ENCODE assay signal across 15 cellular contexts in genomic region chr5:173765661-173766060, GRCh38.
DNase-seq lines count a peak whose midpoint lies in the region; ATAC-seq and TF ChIP-seq lines count a peak whose summit lies in the region.
"Had no signal": no experiment of that assay in that cellular context is flagged by ENCODE, and none has a peak within 500 bp of the region (broad histone marks: within the 10 kb centered on the region; RNA-seq: fewer than 3 reads in every experiment).

No MANE protein-coding gene starts in this region.

- H3K27ac ChIP-seq in ascending aorta (peak overlapping the region; percentile 15 to 63), left lung (peak overlapping the region; percentile 66 to 68), gastrocnemius medialis (peak overlapping the region; percentile 90 to 95 (median 94))
- no peak overlapping the region for H3K27ac ChIP-seq in naive thymus-derived CD4-positive, alpha-beta T cell (ENCODE audit: low read depth, low read length)
- H3K27ac ChIP-seq: neutrophil had no signal

- H3K4me1 Mint-ChIP-seq in Caco-2 (ENCODE audit: low read depth, unreplicated experiment), result peaks cover 20% of the 10 kb centered on the region
- H3K4me1 Mint-ChIP-seq in activated CD8-positive, alpha-beta T cell treated with anti-CD3 and anti-CD28 coated beads for 36 hours (ENCODE audit: low read depth), result no peaks in the 10 kb centered on the region
- H3K4me1 Mint-ChIP-seq in WTC11, result peaks cover 14% of the 10 kb centered on the region
- no peaks in the 10 kb centered on the region for H3K4me1 Mint-ChIP-seq in naive thymus-derived CD4-positive, alpha-beta T cell

- H3K27ac Mint-ChIP-seq in Caco-2 (ENCODE audit: unreplicated experiment) (peak overlapping the region; percentile 95), WTC11 (no peak overlapping the region)
- H3K27ac Mint-ChIP-seq in activated CD8-positive, alpha-beta T cell treated with anti-CD3 and anti-CD28 coated beads for 36 hours, result no peak overlapping the region
- H3K27ac Mint-ChIP-seq in naive thymus-derived CD4-positive, alpha-beta T cell, result no peak overlapping the region
- H3K27ac Mint-ChIP-seq: activated naive CD4-positive, alpha-beta T cell treated with anti-CD3 and anti-CD28 coated beads, Interleukin-2, amount 50 U/mL, for 72 hours; memory B cell; T-helper 2 cell treated with Interferon-gamma antibody and Interleukin-4, amounts not matched to agents 5 μg/mL and 100 μg/mL, for 36 hours had no signal

- H3K4me1 ChIP-seq in Caco-2, result peaks cover 40% of the 10 kb centered on the region
- peaks cover 0 to 5% of the 10 kb centered on the region in 2 donors for H3K4me1 ChIP-seq in ascending aorta
- H3K4me1 ChIP-seq in left lung, result peaks cover 5 to 37% of the 10 kb centered on the region in 2 donors
- peaks cover 46 to 54% of the 10 kb centered on the region in 2 donors for H3K4me1 ChIP-seq in gastrocnemius medialis
- no peaks in the 10 kb centered on the region for H3K4me1 ChIP-seq in naive thymus-derived CD4-positive, alpha-beta T cell (ENCODE audit: control insufficient read depth in 2 of 2, insufficient read depth in 2 of 2, low read length in 2 of 2)

- in situ Hi-C loops in gastrocnemius medialis (cut with MboI; ENCODE audit: low sequenced_read_pairs in 4 of 4), result loop anchor here in 3 of 4 donors (5.0 to 25.0 kb wide), 4 partner anchors 122 to 303 kb away; partner anchors contain the start of gene CPEB4 (in 1 of the 3)

- H3K27me3 ChIP-seq in Caco-2 (replicated peaks; ENCODE audit: control insufficient read depth, insufficient read depth, low read length) (no peaks in the 10 kb centered on the region), ascending aorta (no peaks in the 10 kb centered on the region), left lung (no peaks in the 10 kb centered on the region), gastrocnemius medialis (no peaks in the 10 kb centered on the region)
- no peaks in the 10 kb centered on the region for H3K27me3 ChIP-seq in naive thymus-derived CD4-positive, alpha-beta T cell (ENCODE audit: control insufficient read depth in 2 of 2, insufficient read depth in 2 of 2, low read length in 2 of 2)
- H3K27me3 ChIP-seq: foreskin keratinocyte, neutrophil had no signal

- TF ChIP-seq CTCF in Caco-2 (IDR thresholded peaks at IDR 0.05; ENCODE audit: insufficient read depth in 1 of 2, low read depth in 1 of 2, low read length in 1 of 2, severe bottlenecking in 1 of 2, unreplicated experiment in 1 of 2) (no peak), ascending aorta (IDR thresholded peaks at IDR 0.05) (no peak), left lung (IDR thresholded peaks at IDR 0.05) (no peak), gastrocnemius medialis (IDR thresholded peaks at IDR 0.05 in 4 of 5, conservative IDR thresholded peaks at IDR 0.05 in 1 of 5) (no peak), WTC11 (IDR thresholded peaks at IDR 0.05) (no peak)
- no peak for TF ChIP-seq CTCF in activated CD8-positive, alpha-beta T cell treated with anti-CD3 and anti-CD28 coated beads for 36 hours (IDR thresholded peaks at IDR 0.05)

- H3K9me3 Mint-ChIP-seq in Caco-2 (ENCODE audit: unreplicated experiment) (no peaks in the 10 kb centered on the region), WTC11 (peaks cover 5% of the 10 kb centered on the region; the same call in 1 of the 2 replicates)
- H3K9me3 Mint-ChIP-seq in activated CD8-positive, alpha-beta T cell treated with anti-CD3 and anti-CD28 coated beads for 36 hours, result no peaks in the 10 kb centered on the region
- H3K9me3 Mint-ChIP-seq in naive thymus-derived CD4-positive, alpha-beta T cell, result no peaks in the 10 kb centered on the region
- H3K9me3 Mint-ChIP-seq: activated naive CD4-positive, alpha-beta T cell treated with anti-CD3 and anti-CD28 coated beads, Interleukin-2, amount 50 U/mL, for 72 hours; memory B cell; T-helper 2 cell treated with Interferon-gamma antibody and Interleukin-4, amounts not matched to agents 5 μg/mL and 100 μg/mL, for 36 hours had no signal

- ATAC-seq in left lung, result no peak
- ATAC-seq in gastrocnemius medialis, result no peak
- no peak for ATAC-seq in activated CD8-positive, alpha-beta T cell treated with anti-CD3 and anti-CD28 coated beads for 36 hours
- no peak for ATAC-seq in WTC11
- no peak for ATAC-seq in naive thymus-derived CD4-positive, alpha-beta T cell
- ATAC-seq: activated naive CD4-positive, alpha-beta T cell treated with anti-CD3 and anti-CD28 coated beads, Interleukin-2, amount 50 U/mL, for 72 hours had no signal

- no peaks in the 10 kb centered on the region for H3K9me3 ChIP-seq in Caco-2
- no peaks in the 10 kb centered on the region for H3K9me3 ChIP-seq in ascending aorta
- H3K9me3 ChIP-seq in left lung, result no peaks in the 10 kb centered on the region
- H3K9me3 ChIP-seq in gastrocnemius medialis, result no peaks in the 10 kb centered on the region
- no peaks in the 10 kb centered on the region for H3K9me3 ChIP-seq in naive thymus-derived CD4-positive, alpha-beta T cell (ENCODE audit: control insufficient read depth in 2 of 3, low read length in 3 of 3)
- H3K9me3 ChIP-seq: neutrophil had no signal

- DNase-seq in Caco-2 (no peak), ascending aorta (ENCODE audit: low spot score in 2 of 2) (no peak), left lung (no peak), gastrocnemius medialis (no peak), WTC11 (ENCODE audit: low spot score) (no peak), Kasumi-1 (lab: John Stamatoyannopoulos, UW) (no peak)
- DNase-seq in activated CD8-positive, alpha-beta T cell treated with anti-CD3 and anti-CD28 coated beads for 36 hours, result no peak
- DNase-seq in naive thymus-derived CD4-positive, alpha-beta T cell, result no peak
- DNase-seq: central memory CD4-positive, alpha-beta T cell; NCI-H2081 treated with DMSO at 0.1 percent for 48 hours had no signal

- intact Hi-C loops in Caco-2 (cut with micrococcal nuclease; ENCODE audit: unreplicated experiment) (loop anchor here (1.0 to 10.0 kb wide), 6 partner anchors 22 to 204 kb away; partner anchors contain the start of gene BOD1), ascending aorta (cut with DNase I) (loop anchor here (2.0 to 5.0 kb wide), 2 partner anchors 125 to 148 kb away; partner anchors contain the start of gene BOD1), left lung (cut with DNase I) (no loop called here), gastrocnemius medialis (cut with DNase I; ENCODE audit: low total_unique reads) (loop anchor here (2.0 to 10.0 kb wide), 5 partner anchors 58 to 901 kb away; partner anchors contain the start of genes BOD1 and CPEB4)
- intact Hi-C loops in activated CD8-positive, alpha-beta T cell treated with anti-CD3 and anti-CD28 coated beads for 36 hours (cut with micrococcal nuclease), result no loop called here
- intact Hi-C loops in naive thymus-derived CD4-positive, alpha-beta T cell (cut with micrococcal nuclease), result no loop called here

- H3K36me3 Mint-ChIP-seq in Caco-2 (ENCODE audit: insufficient read depth, unreplicated experiment) (peaks cover 10% of the 10 kb centered on the region), WTC11 (no peaks in the 10 kb centered on the region)
- no peaks in the 10 kb centered on the region for H3K36me3 Mint-ChIP-seq in activated CD8-positive, alpha-beta T cell treated with anti-CD3 and anti-CD28 coated beads for 36 hours (ENCODE audit: low read depth)
- no peaks in the 10 kb centered on the region for H3K36me3 Mint-ChIP-seq in naive thymus-derived CD4-positive, alpha-beta T cell
- H3K36me3 Mint-ChIP-seq: activated naive CD4-positive, alpha-beta T cell treated with anti-CD3 and anti-CD28 coated beads, Interleukin-2, amount 50 U/mL, for 72 hours; memory B cell had no signal

- CTCF ChIA-PET in Caco-2 (lab: Charles Lee) (interaction anchor here (1.1 kb wide), 1 partner anchor 150 kb away, joined by 4 read pairs; no protein-coding TSS in a partner anchor), WTC11 (lab: Charles Lee) (no interaction called here)
- CTCF ChIA-PET in activated CD8-positive, alpha-beta T cell treated with anti-CD3 and anti-CD28 coated beads for 36 hours (lab: Charles Lee), result no interaction called here
- CTCF ChIA-PET in naive thymus-derived CD4-positive, alpha-beta T cell (lab: Charles Lee), result no interaction called here

- no TSS peak for BruUV-seq in Caco-2 (replicated peaks; lab: Mats Ljungman, UMichigan)

- POLR2A ChIA-PET in Caco-2 (lab: Charles Lee), result interaction anchor here (0.7 to 1.7 kb wide), 4 partner anchors 26 to 204 kb away, joined by 3 to 21 read pairs (median 4); partner anchors contain the start of gene CPEB4
- POLR2A ChIA-PET in activated CD8-positive, alpha-beta T cell treated with anti-CD3 and anti-CD28 coated beads for 36 hours (lab: Charles Lee), result no interaction called here
- POLR2A ChIA-PET in WTC11 (lab: Charles Lee), result no interaction called here
- POLR2A ChIA-PET in naive thymus-derived CD4-positive, alpha-beta T cell (lab: Charles Lee), result no interaction called here

- H3K36me3 ChIP-seq in Caco-2 (ENCODE audit: control insufficient read depth, insufficient read depth, low read length), result no peaks in the 10 kb centered on the region
- no peaks in the 10 kb centered on the region for H3K36me3 ChIP-seq in ascending aorta
- no peaks in the 10 kb centered on the region for H3K36me3 ChIP-seq in left lung
- H3K36me3 ChIP-seq in gastrocnemius medialis, result no peaks in the 10 kb centered on the region
- H3K36me3 ChIP-seq in naive thymus-derived CD4-positive, alpha-beta T cell (ENCODE audit: control insufficient read depth in 2 of 3, insufficient read depth in 3 of 3, low read length in 3 of 3), result no peaks in the 10 kb centered on the region
- H3K36me3 ChIP-seq: neutrophil had no signal

- H3K4me3 ChIP-seq in Caco-2 (ENCODE audit: low read depth, low read length), result no peak overlapping the region
- no peak overlapping the region for H3K4me3 ChIP-seq in ascending aorta
- no peak overlapping the region for H3K4me3 ChIP-seq in left lung
- no peak overlapping the region for H3K4me3 ChIP-seq in gastrocnemius medialis
- H3K4me3 ChIP-seq in naive thymus-derived CD4-positive, alpha-beta T cell (ENCODE audit: low read length), result no peak overlapping the region

- H3K4me3 Mint-ChIP-seq in Caco-2 (ENCODE audit: unreplicated experiment), result no peak overlapping the region
- no peak overlapping the region for H3K4me3 Mint-ChIP-seq in activated CD8-positive, alpha-beta T cell treated with anti-CD3 and anti-CD28 coated beads for 36 hours
- H3K4me3 Mint-ChIP-seq in WTC11, result no peak overlapping the region
- no peak overlapping the region for H3K4me3 Mint-ChIP-seq in naive thymus-derived CD4-positive, alpha-beta T cell
- H3K4me3 Mint-ChIP-seq: memory B cell; T-helper 2 cell treated with Interferon-gamma antibody and Interleukin-4, amounts not matched to agents 5 μg/mL and 100 μg/mL, for 36 hours had no signal

- no peaks in the 10 kb centered on the region for H3K27me3 Mint-ChIP-seq in Caco-2 (ENCODE audit: insufficient read depth, unreplicated experiment)
- H3K27me3 Mint-ChIP-seq in activated CD8-positive, alpha-beta T cell treated with anti-CD3 and anti-CD28 coated beads for 36 hours, result peaks cover 2% of the 10 kb centered on the region
- H3K27me3 Mint-ChIP-seq in WTC11 (ENCODE audit: low read depth), result no peaks in the 10 kb centered on the region; the same call in 1 of the 2 replicates
- H3K27me3 Mint-ChIP-seq in naive thymus-derived CD4-positive, alpha-beta T cell, result peaks cover 0 to 7% (median 6%) of the 10 kb centered on the region in 5 donors

- no peak for TF ChIP-seq POLR2A in gastrocnemius medialis (IDR thresholded peaks at IDR 0.05)

TF ChIP-seq in WTC11, 78 proteins besides CTCF, POLR2A, EP300 and RAD21:
- TF ChIP-seq CREB1 (CRISPR knock-in tag; IDR thresholded peaks at IDR 0.05) (no peak), ZNF317 (CRISPR knock-in tag; IDR thresholded peaks at IDR 0.05; ENCODE audit: borderline replicate concordance, low read depth) (no peak)

Comparison
In these comparisons a context has a peak if more than half of its experiments do, and no peak if none do; other contexts are left out.
1. intact Hi-C loops: an anchor here in Caco-2 (1.0 to 10.0 kb wide), ascending aorta (2.0 to 5.0 kb wide) and gastrocnemius medialis (2.0 to 10.0 kb wide); none called in left lung, activated CD8-positive, alpha-beta T cell treated with anti-CD3 and anti-CD28 coated beads for 36 hours and naive thymus-derived CD4-positive, alpha-beta T cell.